Comparison of ENCODE assay signal across 18 cellular contexts in genomic region chr9:35737143-35737542, GRCh38. TPM values are rescaled to one million over a fixed set of nuclear protein-coding genes. Genes with fewer than 3 reads are reported as not detected.
"Had no signal": no experiment of that assay in that cellular context is flagged by ENCODE, and none has a peak within 500 bp of the region (broad histone marks: within the 10 kb centered on the region; RNA-seq: fewer than 3 reads in every experiment).

No MANE protein-coding gene starts in this region.

- H3K4me3 ChIP-seq: left lung, right atrium auricular region, skin epidermis had no signal

- H3K27ac ChIP-seq: right atrium auricular region, skin epidermis had no signal

- H3K27ac Mint-ChIP-seq: activated naive CD4-positive, alpha-beta T cell treated with anti-CD3 and anti-CD28 coated beads, Interleukin-2, amount 50 U/mL, for 72 hours; stimulated activated naive CD8-positive, alpha-beta T cell treated with anti-CD3 and anti-CD28 coated beads, Interleukin-15, amount 100 ng/mL, for 72 hours had no signal

- DNase-seq: activated CD4-positive, alpha-beta T cell treated with anti-CD3 and anti-CD28 coated beads, Interleukin-2, amount 50 U/mL, for 4 hours; activated gamma-delta T cell treated with Interleukin-2 at 50 U/mL for 16 hours; amniotic stem cell; head of caudate nucleus; kidney; left lung; mammary epithelial cell; stimulated activated naive CD8-positive, alpha-beta T cell treated with anti-CD3 and anti-CD28 coated beads, Interleukin-15, amount 100 ng/mL, for 72 hours; trophoblast cell had no signal

- H3K27me3 Mint-ChIP-seq: progenitor cell of endocrine pancreas; stimulated activated naive CD8-positive, alpha-beta T cell treated with anti-CD3 and anti-CD28 coated beads, Interleukin-15, amount 100 ng/mL, for 72 hours had no signal

- H3K27me3 ChIP-seq: left lung, right atrium auricular region had no signal

- H3K9me3 ChIP-seq: left lung, right atrium auricular region had no signal

- H3K4me3 Mint-ChIP-seq: stimulated activated naive CD8-positive, alpha-beta T cell treated with anti-CD3 and anti-CD28 coated beads, Interleukin-15, amount 100 ng/mL, for 72 hours had no signal

- H3K9me3 Mint-ChIP-seq: activated naive CD4-positive, alpha-beta T cell treated with anti-CD3 and anti-CD28 coated beads, Interleukin-2, amount 50 U/mL, for 72 hours; stimulated activated naive CD8-positive, alpha-beta T cell treated with anti-CD3 and anti-CD28 coated beads, Interleukin-15, amount 100 ng/mL, for 72 hours had no signal

- ATAC-seq: activated naive CD4-positive, alpha-beta T cell treated with anti-CD3 and anti-CD28 coated beads, Interleukin-2, amount 50 U/mL, for 72 hours; left lung; stimulated activated naive CD8-positive, alpha-beta T cell treated with anti-CD3 and anti-CD28 coated beads, Interleukin-15, amount 100 ng/mL, for 72 hours had no signal

RNA-seq across cellular contexts. Expression of gene MSMP, which starts 16.9 kb away (rescaled TPM):
- total RNA-seq: cardiac septum, epithelial cell of proximal tubule, mammary epithelial cell, mononuclear cell, omental fat pad, progenitor cell of endocrine pancreas, right atrium auricular region, temporal lobe had no signal
